Comparison of ENCODE assay signal across 26 cellular contexts in the genomic region with DNA sequence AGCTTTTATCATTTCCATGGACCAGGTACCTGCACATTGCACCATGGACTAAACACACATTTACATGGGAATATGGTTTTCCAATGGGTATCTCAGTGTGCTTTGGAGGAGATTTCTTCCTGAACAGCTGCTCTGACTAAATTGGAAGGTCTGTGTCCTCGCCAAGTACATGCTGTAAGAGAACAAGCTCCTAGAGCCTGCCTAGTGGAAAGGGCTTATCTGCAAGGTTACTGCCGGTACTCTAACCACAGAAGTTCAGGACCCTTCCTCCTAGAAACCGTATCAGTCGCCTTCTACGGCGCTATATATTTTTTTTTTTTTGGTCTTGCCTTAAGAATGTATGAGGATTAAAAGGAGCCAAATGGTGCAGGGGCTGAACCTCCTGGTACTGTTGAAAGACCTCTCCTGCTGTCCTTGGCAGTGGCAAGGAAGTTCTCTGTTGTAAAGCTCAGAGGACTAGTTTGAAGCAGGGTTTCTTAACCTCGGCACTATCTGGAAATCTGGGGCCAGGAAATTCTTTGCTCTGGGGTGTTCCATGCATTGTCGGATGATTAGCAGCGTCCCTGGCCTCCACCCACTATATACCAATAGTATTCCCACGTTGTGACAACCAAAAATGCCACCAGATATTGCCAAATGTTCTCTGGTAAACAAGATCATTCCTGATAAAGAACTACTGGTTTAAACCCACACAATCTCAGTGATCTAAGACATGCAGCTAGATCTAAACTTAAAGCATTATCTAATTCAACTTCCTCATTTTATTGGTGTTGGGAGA.
A peak's percentile ranks its signal among the peaks of the same experiment; 100 is the strongest.
DNase-seq lines count a peak whose midpoint lies in the region; ATAC-seq and TF ChIP-seq lines count a peak whose summit lies in the region.
"Had no signal": no experiment of that assay in that cellular context is flagged by ENCODE, and none has a peak within 500 bp of the region (broad histone marks: within the 10 kb centered on the region; RNA-seq: fewer than 3 reads in every experiment).

No MANE protein-coding gene starts in this region.

- intact Hi-C loops in left cardiac atrium (cut with DNase I): no loop called here

- CTCF ChIA-PET in activated CD8-positive, alpha-beta memory T cell treated with anti-CD3 and anti-CD28 coated beads, Interleukin-2, amount 10 ng/mL, durations not matched to agents 7 days and 5 days (lab: Charles Lee): no interaction called here

- no peak overlapping the region for H3K4me3 Mint-ChIP-seq in activated CD8-positive, alpha-beta memory T cell treated with anti-CD3 and anti-CD28 coated beads, Interleukin-2, amount 10 ng/mL, durations not matched to agents 7 days and 5 days
- H3K4me3 Mint-ChIP-seq: activated CD4-positive, alpha-beta T cell treated with anti-CD3 and anti-CD28 coated beads for 36 hours; activated naive CD8-positive, alpha-beta T cell treated with anti-CD3 and anti-CD28 coated beads, Interleukin-2, amount 10 ng/mL, durations not matched to agents 7 days and 5 days; activated T-cell treated with anti-CD3 and anti-CD28 coated beads, Interleukin-2, amount 50 U/mL, for 24 hours; dendritic cell treated with granulocyte-macrophage colony-stimulating factor and Interleukin-4, amounts not matched to agents 40 ng/mL and 50 ng/mL, for 4 days; immature natural killer cell; natural killer cell treated with Interleukin-12 subunit alpha and Interleukin-12 subunit beta and Interleukin-15 and Interleukin-18, amount 100 ng/mL, for 72 hours; T-helper 1 cell treated with Interleukin-12 subunit alpha and Interleukin-12 subunit beta and Interleukin-4 antibody, amounts not matched to agents 30 μg/mL and 1 μg/mL, for 36 hours had no signal

- peak; percentile 81 to 91 for ATAC-seq in left cardiac atrium
- ATAC-seq in GM18511 (IDR thresholded peaks at IDR 0.05; ENCODE audit: unreplicated experiment): no peak
- ATAC-seq in activated CD8-positive, alpha-beta memory T cell treated with anti-CD3 and anti-CD28 coated beads, Interleukin-2, amount 10 ng/mL, durations not matched to agents 7 days and 5 days: no peak
- ATAC-seq: activated CD4-positive, alpha-beta T cell treated with anti-CD3 and anti-CD28 coated beads for 36 hours had no signal

- peak overlapping the region; percentile 20; the same call in 1 of the 2 replicates for H3K27ac ChIP-seq in C4-2B
- H3K27ac ChIP-seq: SJSA1, upper lobe of left lung had no signal

- H3K4me1 Mint-ChIP-seq in activated CD8-positive, alpha-beta memory T cell treated with anti-CD3 and anti-CD28 coated beads, Interleukin-2, amount 10 ng/mL, durations not matched to agents 7 days and 5 days: no peaks in the 10 kb centered on the region
- H3K4me1 Mint-ChIP-seq: activated CD4-positive, alpha-beta T cell treated with anti-CD3 and anti-CD28 coated beads for 36 hours; activated naive CD8-positive, alpha-beta T cell treated with anti-CD3 and anti-CD28 coated beads, Interleukin-2, amount 10 ng/mL, durations not matched to agents 7 days and 5 days; immature natural killer cell had no signal

- no peak overlapping the region for H3K27ac Mint-ChIP-seq in activated CD8-positive, alpha-beta memory T cell treated with anti-CD3 and anti-CD28 coated beads, Interleukin-2, amount 10 ng/mL, durations not matched to agents 7 days and 5 days
- H3K27ac Mint-ChIP-seq: activated CD4-positive, alpha-beta T cell treated with anti-CD3 and anti-CD28 coated beads for 36 hours; activated naive CD8-positive, alpha-beta T cell treated with anti-CD3 and anti-CD28 coated beads, Interleukin-2, amount 10 ng/mL, durations not matched to agents 7 days and 5 days; activated T-cell treated with anti-CD3 and anti-CD28 coated beads, Interleukin-2, amount 50 U/mL, for 24 hours; dendritic cell treated with granulocyte-macrophage colony-stimulating factor and Interleukin-4, amounts not matched to agents 40 ng/mL and 50 ng/mL, for 4 days; immature natural killer cell; natural killer cell treated with Interleukin-12 subunit alpha and Interleukin-12 subunit beta and Interleukin-15 and Interleukin-18, amount 100 ng/mL, for 72 hours; T-helper 1 cell treated with Interleukin-12 subunit alpha and Interleukin-12 subunit beta and Interleukin-4 antibody, amounts not matched to agents 30 μg/mL and 1 μg/mL, for 36 hours had no signal

- H3K36me3 Mint-ChIP-seq in activated CD8-positive, alpha-beta memory T cell treated with anti-CD3 and anti-CD28 coated beads, Interleukin-2, amount 10 ng/mL, durations not matched to agents 7 days and 5 days: no peaks in the 10 kb centered on the region
- H3K36me3 Mint-ChIP-seq: activated naive CD8-positive, alpha-beta T cell treated with anti-CD3 and anti-CD28 coated beads, Interleukin-2, amount 10 ng/mL, durations not matched to agents 7 days and 5 days; immature natural killer cell; natural killer cell treated with Interleukin-12 subunit alpha and Interleukin-12 subunit beta and Interleukin-15 and Interleukin-18, amount 100 ng/mL, for 72 hours had no signal

- TF ChIP-seq CTCF in C4-2B (conservative IDR thresholded peaks at IDR 0.05): no peak

- H3K9me3 Mint-ChIP-seq in activated CD8-positive, alpha-beta memory T cell treated with anti-CD3 and anti-CD28 coated beads, Interleukin-2, amount 10 ng/mL, durations not matched to agents 7 days and 5 days (ENCODE audit: low read depth): no peaks in the 10 kb centered on the region
- H3K9me3 Mint-ChIP-seq: activated naive CD8-positive, alpha-beta T cell treated with anti-CD3 and anti-CD28 coated beads, Interleukin-2, amount 10 ng/mL, durations not matched to agents 7 days and 5 days; activated T-cell treated with anti-CD3 and anti-CD28 coated beads, Interleukin-2, amount 50 U/mL, for 24 hours; dendritic cell treated with granulocyte-macrophage colony-stimulating factor and Interleukin-4, amounts not matched to agents 40 ng/mL and 50 ng/mL, for 4 days; immature natural killer cell; natural killer cell treated with Interleukin-12 subunit alpha and Interleukin-12 subunit beta and Interleukin-15 and Interleukin-18, amount 100 ng/mL, for 72 hours; T-helper 1 cell treated with Interleukin-12 subunit alpha and Interleukin-12 subunit beta and Interleukin-4 antibody, amounts not matched to agents 30 μg/mL and 1 μg/mL, for 36 hours had no signal

- peak; percentile 52 for DNase-seq in OCI-M1 (lab: John Stamatoyannopoulos, UW)
- no peak for DNase-seq in left cardiac atrium
- DNase-seq in myocyte (ENCODE audit: low read depth): peak; percentile 16
- no peak for DNase-seq in activated CD8-positive, alpha-beta memory T cell treated with anti-CD3 and anti-CD28 coated beads, Interleukin-2, amount 10 ng/mL, durations not matched to agents 7 days and 5 days
- no peak for DNase-seq in ecto neural progenitor cell (ENCODE audit: low spot score)
- DNase-seq in activated CD4-positive, CD25-positive, alpha-beta regulatory T cell treated with anti-CD3 and anti-CD28 coated beads, Interleukin-2, amount 50 U/mL, for 72 hours: no peak
- DNase-seq: activated CD4-positive, alpha-beta T cell treated with anti-CD3 and anti-CD28 coated beads for 36 hours; activated gamma-delta T cell; activated naive CD8-positive, alpha-beta T cell treated with anti-CD3 and anti-CD28 coated beads, Interleukin-2, amount 10 ng/mL, durations not matched to agents 7 days and 5 days; activated T-cell treated with anti-CD3 and anti-CD28 coated beads, Interleukin-2, amount 50 U/mL, for 24 hours; COR-L47; DMS53; hypothalamus; immature natural killer cell; midbrain; NCI-H1105; NCI-H1930; NCI-H526; stimulated activated CD4-positive, alpha-beta T cell treated with anti-CD3 and anti-CD28 coated beads, Interleukin-2, amount 100 ng/mL, for 24 hours; upper lobe of left lung had no signal

- peaks cover 56% of the 10 kb centered on the region for H3K27me3 Mint-ChIP-seq in activated CD8-positive, alpha-beta memory T cell treated with anti-CD3 and anti-CD28 coated beads, Interleukin-2, amount 10 ng/mL, durations not matched to agents 7 days and 5 days

Comparison
In these comparisons a context has a peak if more than half of its experiments do, and no peak if none do; other contexts are left out.
1. DNase-seq: peak in OCI-M1 (single experiment) and myocyte (single experiment); none in left cardiac atrium (single experiment), activated CD8-positive, alpha-beta memory T cell treated with anti-CD3 and anti-CD28 coated beads, Interleukin-2, amount 10 ng/mL, durations not matched to agents 7 days and 5 days (single experiment), ecto neural progenitor cell (single experiment) and activated CD4-positive, CD25-positive, alpha-beta regulatory T cell treated with anti-CD3 and anti-CD28 coated beads, Interleukin-2, amount 50 U/mL, for 72 hours (single experiment).
2. ATAC-seq: peak in left cardiac atrium (2 of 2); none in GM18511 (single experiment) and activated CD8-positive, alpha-beta memory T cell treated with anti-CD3 and anti-CD28 coated beads, Interleukin-2, amount 10 ng/mL, durations not matched to agents 7 days and 5 days (single experiment).